Comparison of ENCODE assay signal across 20 cellular contexts in genomic region chr5:137923856-137924255, GRCh38. TPM values are rescaled to one million over a fixed set of nuclear protein-coding genes. Genes with fewer than 3 reads are reported as not detected.
DNase-seq lines count a peak whose midpoint lies in the region; ATAC-seq and TF ChIP-seq lines count a peak whose summit lies in the region.
"Had no signal": no experiment of that assay in that cellular context is flagged by ENCODE, and none has a peak within 500 bp of the region (broad histone marks: within the 10 kb centered on the region; RNA-seq: fewer than 3 reads in every experiment).

No MANE protein-coding gene starts in this region.

- ATAC-seq in left ventricle myocardium superior (no peak), HG02852 (IDR thresholded peaks at IDR 0.05; ENCODE audit: unreplicated experiment) (no peak)
- ATAC-seq: activated CD8-positive, alpha-beta memory T cell treated with anti-CD3 and anti-CD28 coated beads, Interleukin-2, amount 10 ng/mL, durations not matched to agents 7 days and 5 days; T-cell had no signal

- H3K4me3 ChIP-seq in cardiac muscle cell (no peak overlapping the region), hepatocyte (no peak overlapping the region), thyroid gland (replicated peaks in 1 of 3) (no peak overlapping the region), lower leg skin (ENCODE audit: low read depth, poor library complexity, severe bottlenecking) (no peak overlapping the region)
- H3K4me3 ChIP-seq: HAP-1, right lobe of liver, thoracic aorta had no signal

- H3K36me3 ChIP-seq in cardiac muscle cell (peaks cover 4% of the 10 kb centered on the region), hepatocyte (replicated peaks; ENCODE audit: insufficient read depth, low read depth) (no peaks in the 10 kb centered on the region), thyroid gland (no peaks in the 10 kb centered on the region)
- H3K36me3 ChIP-seq: HAP-1, right lobe of liver had no signal

- H3K4me1 ChIP-seq in cardiac muscle cell (ENCODE audit: low read depth) = no peaks in the 10 kb centered on the region
- no peaks in the 10 kb centered on the region for H3K4me1 ChIP-seq in hepatocyte (ENCODE audit: insufficient read depth)
- no peaks in the 10 kb centered on the region for H3K4me1 ChIP-seq in thyroid gland
- H3K4me1 ChIP-seq: right lobe of liver had no signal

- H3K27me3 ChIP-seq in cardiac muscle cell (no peaks in the 10 kb centered on the region), hepatocyte (no peaks in the 10 kb centered on the region), thyroid gland (no peaks in the 10 kb centered on the region)
- H3K27me3 ChIP-seq: right lobe of liver had no signal

- H3K4me2 ChIP-seq in hepatocyte = no peak overlapping the region

- no peaks in the 10 kb centered on the region for H3K9me3 ChIP-seq in cardiac muscle cell (ENCODE audit: low read depth)
- no peaks in the 10 kb centered on the region for H3K9me3 ChIP-seq in hepatocyte (ENCODE audit: low read depth)
- no peaks in the 10 kb centered on the region for H3K9me3 ChIP-seq in thyroid gland
- H3K9me3 ChIP-seq: HAP-1, right lobe of liver, thoracic aorta had no signal

- no peaks in the 10 kb centered on the region for H3K9me2 ChIP-seq in hepatocyte (replicated peaks; ENCODE audit: insufficient read depth)

- H4K20me1 ChIP-seq in hepatocyte (ENCODE audit: insufficient read depth, poor library complexity, severe bottlenecking) = no peaks in the 10 kb centered on the region

- no peak overlapping the region for H2AFZ ChIP-seq in hepatocyte

- 51% methylated on average over 4 of the region's 4 CpGs for WGBS in hepatocyte (ENCODE audit: low lambda C conversion rate, missing lambda C conversion rate)
- WGBS in thyroid gland, 2 donors = 54 to 62% methylated on average over 4 of the region's 4 CpGs
- WGBS in lower leg skin, 2 donors = 69 to 74% methylated on average over 4 of the region's 4 CpGs

- peak; percentile 17 for TF ChIP-seq CTCF in cardiac muscle cell (IDR thresholded peaks at IDR 0.05; ENCODE audit: low read depth, low read length)
- TF ChIP-seq CTCF in hepatocyte (IDR thresholded peaks at IDR 0.05; ENCODE audit: poor library complexity) = no peak
- no peak for TF ChIP-seq CTCF in thyroid gland (IDR thresholded peaks at IDR 0.05)
- TF ChIP-seq CTCF in lower leg skin (IDR thresholded peaks at IDR 0.05) = no peak

- H3K27ac ChIP-seq in cardiac muscle cell = no peak overlapping the region
- H3K27ac ChIP-seq in hepatocyte = no peak overlapping the region
- H3K27ac ChIP-seq in thyroid gland = no peak overlapping the region
- H3K27ac ChIP-seq: right lobe of liver, thoracic aorta had no signal

- DNase-seq in cardiac muscle cell (ENCODE audit: low read depth in 1 of 2, low spot score in 1 of 2) = peak; percentile 16 to 45
- no peak for DNase-seq in left ventricle myocardium superior
- DNase-seq in astrocyte of the hippocampus (ENCODE audit: low read depth, low spot score) = peak; percentile 16
- peak; percentile 6 for DNase-seq in hepatocyte (ENCODE audit: low spot score)
- no peak for DNase-seq in thyroid gland
- DNase-seq in mucosa of gallbladder (ENCODE audit: low spot score) = no peak
- no peak for DNase-seq in lower leg skin (ENCODE audit: low spot score in 2 of 2)
- DNase-seq: activated CD8-positive, alpha-beta memory T cell treated with anti-CD3 and anti-CD28 coated beads, Interleukin-2, amount 10 ng/mL, durations not matched to agents 7 days and 5 days; activated gamma-delta T cell treated with Interleukin-2 at 50 U/mL for 16 hours; NCI-H1048; NCI-H2081 treated with DMSO at 0.1 percent for 48 hours; NCI-H69; right lobe of liver; stimulated activated CD4-positive, alpha-beta T cell treated with anti-CD3 and anti-CD28 coated beads, Interleukin-4, amount 100 ng/mL, for 24 hours; T-cell had no signal

- TF ChIP-seq POLR2A in thyroid gland (IDR thresholded peaks at IDR 0.05) = no peak
- no peak for TF ChIP-seq POLR2A in lower leg skin (IDR thresholded peaks at IDR 0.05)

- intact Hi-C loops in left ventricle myocardium superior (cut with micrococcal nuclease) = no loop called here
- intact Hi-C loops in thyroid gland (cut with DNase I) = no loop called here
- intact Hi-C loops in lower leg skin (cut with DNase I; ENCODE audit: low total_unique reads) = no loop called here

- H3K79me2 ChIP-seq in hepatocyte = no peaks in the 10 kb centered on the region

RNA-seq across cellular contexts. Expression of gene PKD2L2, which starts 34.6 kb away (rescaled TPM):
- not detected in 2 replicates for total RNA-seq in cardiac muscle cell
- polyA plus RNA-seq in cardiac muscle cell = 0.22 TPM in 1 of 2 replicates, not detected in the other
- 0.55 TPM for total RNA-seq in left ventricle myocardium superior
- not detected in 2 replicates for total RNA-seq in hepatocyte
- polyA plus RNA-seq in hepatocyte = 0.09 and 0.11 TPM in 2 replicates
- not detected for total RNA-seq in thyroid gland
- not detected for total RNA-seq in mucosa of gallbladder
- not detected for total RNA-seq in lower leg skin
- total RNA-seq: A172, bronchial epithelial cell, right lobe of liver, T-cell, thoracic aorta had no signal

RNA-seq across cellular contexts. Expression of gene MYOT, which starts 56.2 kb away (rescaled TPM):
- total RNA-seq in cardiac muscle cell (not detected in 2 replicates), left ventricle myocardium superior (8.7 TPM), hepatocyte (not detected in 2 replicates), thyroid gland (10 to 100 TPM in 1 of 4 donors, 1 to 10 TPM in 1, under 1 TPM in 2; 0.39 to 11.7 (median 1.8) TPM), mucosa of gallbladder (3.7 TPM), lower leg skin (1 to 10 TPM in 2 of 4 donors, under 1 TPM in 2; 0.08 to 3.2 (median 1.2) TPM)
- polyA plus RNA-seq in cardiac muscle cell (0.22 TPM in 1 of 2 replicates, not detected in the other), hepatocyte (not detected in 2 replicates)
- total RNA-seq: A172; activated CD8-positive, alpha-beta memory T cell treated with anti-CD3 and anti-CD28 coated beads, Interleukin-2, amount 10 ng/mL, durations not matched to agents 7 days and 5 days; bronchial epithelial cell; T-cell had no signal

Comparison
In these comparisons a context has a peak if more than half of its experiments do, and no peak if none do; other contexts are left out.
1. DNase-seq: peak in cardiac muscle cell (2 of 2), astrocyte of the hippocampus (single experiment) and hepatocyte (single experiment); none in left ventricle myocardium superior (single experiment), thyroid gland (0 of 2), mucosa of gallbladder (single experiment) and lower leg skin (0 of 2).